Comparison of ENCODE assay signal across 20 cellular contexts in the genomic region with DNA sequence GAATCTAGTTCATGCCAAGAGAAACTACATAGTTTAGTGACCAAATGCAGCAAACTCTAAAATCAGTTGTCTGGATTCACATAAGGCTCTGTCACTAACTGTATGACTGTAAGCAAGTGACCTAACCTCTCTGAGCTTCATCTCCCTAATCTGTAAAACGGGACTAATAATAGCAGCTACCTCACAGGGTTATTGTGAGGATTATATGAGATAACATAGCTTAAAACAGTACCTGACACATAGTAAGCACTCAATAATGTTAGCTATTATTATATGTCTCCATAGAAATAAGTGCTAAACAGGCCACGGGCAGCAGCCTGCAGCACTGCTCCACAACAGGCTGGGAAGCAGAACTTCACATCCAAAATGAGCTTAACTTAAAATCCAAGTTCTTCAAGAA. TPM values are rescaled to one million over a fixed set of nuclear protein-coding genes. Genes with fewer than 3 reads are reported as not detected.
A peak's percentile ranks its signal among the peaks of the same experiment; 100 is the strongest.
DNase-seq lines count a peak whose midpoint lies in the region; FAIRE-seq and TF ChIP-seq lines count a peak whose summit lies in the region.
"Had no signal": no experiment of that assay in that cellular context is flagged by ENCODE, and none has a peak within 500 bp of the region (broad histone marks: within the 10 kb centered on the region; RNA-seq: fewer than 3 reads in every experiment).

No MANE protein-coding gene starts in this region.

- DNase-seq in activated T-helper 1 cell treated with anti-CD3 and anti-CD28 coated beads, Interleukin-12 subunit alpha, Interleukin-12 subunit beta, Interleukin-2, Interleukin-4 antibody, amounts not matched to agents 30 ng/mL and 10 ng/mL and 1 ng/mL, durations not matched to agents 14 hours and 24 hours and 36 hours (ENCODE audit: low spot score), result no peak
- DNase-seq in epithelial cell of prostate (ENCODE audit: low read depth, low spot score), result no peak
- no peak for DNase-seq in mesothelial cell of epicardium (ENCODE audit: low spot score in 2 of 2, unreplicated experiment in 2 of 2)
- no peak for DNase-seq in smooth muscle cell (lab: John Stamatoyannopoulos, UW; ENCODE audit: unreplicated experiment)
- DNase-seq in frontal cortex (ENCODE audit: low spot score in 2 of 2), result no peak
- no peak for DNase-seq in colonic mucosa
- DNase-seq in germinal center (ENCODE audit: low spot score), result no peak
- DNase-seq: activated naive CD4-positive, alpha-beta T cell treated with anti-CD3 and anti-CD28 coated beads, Interleukin-2, amount 10 ng/mL, durations not matched to agents 7 days and 5 days; BE2C; brain microvascular endothelial cell; dorsolateral prefrontal cortex; head of caudate nucleus; kidney; midbrain; NCI-H1092 treated with DMSO at 0.1 percent for 48 hours; NCI-H510A; nucleus accumbens; SHP77 treated with DMSO at 0.1 percent for 48 hours; stimulated activated CD4-positive, alpha-beta T cell treated with anti-CD3 and anti-CD28 coated beads, Interleukin-2, amount 100 ng/mL, for 48 hours had no signal

- no peak for FAIRE-seq in frontal cortex (lab: Jason Lieb, UNC)
- FAIRE-seq: kidney had no signal

- no peaks in the 10 kb centered on the region for H3K9me3 ChIP-seq in smooth muscle cell (replicated peaks; ENCODE audit: low read depth)
- no peaks in the 10 kb centered on the region for H3K9me3 ChIP-seq in colonic mucosa
- H3K9me3 ChIP-seq: BE2C, vagina had no signal

- H3K4me3 ChIP-seq in smooth muscle cell, result no peak overlapping the region
- H3K4me3 ChIP-seq in colonic mucosa, result no peak overlapping the region
- H3K4me3 ChIP-seq: vagina had no signal

- H4K20me1 ChIP-seq in smooth muscle cell (ENCODE audit: low read depth), result peaks cover 100% of the 10 kb centered on the region

- no peak overlapping the region for H3K4me3 Mint-ChIP-seq in activated T-helper 1 cell treated with anti-CD3 and anti-CD28 coated beads, Interleukin-12 subunit alpha, Interleukin-12 subunit beta, Interleukin-2, Interleukin-4 antibody, amounts not matched to agents 30 ng/mL and 10 ng/mL and 1 ng/mL, durations not matched to agents 14 hours and 24 hours and 36 hours
- H3K4me3 Mint-ChIP-seq in mesothelial cell of epicardium, result no peak overlapping the region
- H3K4me3 Mint-ChIP-seq: activated naive CD4-positive, alpha-beta T cell treated with anti-CD3 and anti-CD28 coated beads, Interleukin-2, amount 10 ng/mL, durations not matched to agents 7 days and 5 days had no signal

- no peaks in the 10 kb centered on the region for H3K27me3 Mint-ChIP-seq in activated T-helper 1 cell treated with anti-CD3 and anti-CD28 coated beads, Interleukin-12 subunit alpha, Interleukin-12 subunit beta, Interleukin-2, Interleukin-4 antibody, amounts not matched to agents 30 ng/mL and 10 ng/mL and 1 ng/mL, durations not matched to agents 14 hours and 24 hours and 36 hours (ENCODE audit: insufficient read depth)
- no peaks in the 10 kb centered on the region for H3K27me3 Mint-ChIP-seq in mesothelial cell of epicardium (ENCODE audit: low read depth)
- H3K27me3 Mint-ChIP-seq: activated naive CD4-positive, alpha-beta T cell treated with anti-CD3 and anti-CD28 coated beads, Interleukin-2, amount 10 ng/mL, durations not matched to agents 7 days and 5 days had no signal

- peaks cover 97% of the 10 kb centered on the region for H3K79me2 ChIP-seq in smooth muscle cell (ENCODE audit: low read depth)

- H3K4me1 ChIP-seq in smooth muscle cell (ENCODE audit: low read depth), result peaks cover 50% of the 10 kb centered on the region
- H3K4me1 ChIP-seq in colonic mucosa, result peaks cover 24% of the 10 kb centered on the region

- H3K9ac ChIP-seq in smooth muscle cell (ENCODE audit: low read depth) (no peak overlapping the region), colonic mucosa (ENCODE audit: low read depth in 2 of 2, low read length in 2 of 2) (no peak overlapping the region)

- no peaks in the 10 kb centered on the region for H3K36me3 ChIP-seq in smooth muscle cell (ENCODE audit: low read depth)
- H3K36me3 ChIP-seq in colonic mucosa, result no peaks in the 10 kb centered on the region
- H3K36me3 ChIP-seq: BE2C, brain microvascular endothelial cell, vagina had no signal

- 61% methylated on average over 2 of the region's 2 CpGs for WGBS in smooth muscle cell (ENCODE audit: low lambda C conversion rate)

- peaks cover 9% of the 10 kb centered on the region for H3K36me3 Mint-ChIP-seq in activated T-helper 1 cell treated with anti-CD3 and anti-CD28 coated beads, Interleukin-12 subunit alpha, Interleukin-12 subunit beta, Interleukin-2, Interleukin-4 antibody, amounts not matched to agents 30 ng/mL and 10 ng/mL and 1 ng/mL, durations not matched to agents 14 hours and 24 hours and 36 hours (ENCODE audit: low read depth)
- no peaks in the 10 kb centered on the region for H3K36me3 Mint-ChIP-seq in mesothelial cell of epicardium

- H3K4me1 Mint-ChIP-seq in activated T-helper 1 cell treated with anti-CD3 and anti-CD28 coated beads, Interleukin-12 subunit alpha, Interleukin-12 subunit beta, Interleukin-2, Interleukin-4 antibody, amounts not matched to agents 30 ng/mL and 10 ng/mL and 1 ng/mL, durations not matched to agents 14 hours and 24 hours and 36 hours (ENCODE audit: low read depth), result peaks cover 14% of the 10 kb centered on the region
- H3K4me1 Mint-ChIP-seq in mesothelial cell of epicardium, result peaks cover 26% of the 10 kb centered on the region

- peaks cover 29% of the 10 kb centered on the region for H3F3A ChIP-seq in smooth muscle cell (ENCODE audit: low read depth)

- intact Hi-C loops in activated T-helper 1 cell treated with anti-CD3 and anti-CD28 coated beads, Interleukin-12 subunit alpha, Interleukin-12 subunit beta, Interleukin-2, Interleukin-4 antibody, amounts not matched to agents 30 ng/mL and 10 ng/mL and 1 ng/mL, durations not matched to agents 14 hours and 24 hours and 36 hours (cut with micrococcal nuclease), result loop anchor here (2.0 kb wide), 1 partner anchor 18 kb away; no protein-coding TSS in a partner anchor
- intact Hi-C loops in colonic mucosa (cut with DNase I), result no loop called here

- TF ChIP-seq CTCF in mesothelial cell of epicardium (IDR thresholded peaks at IDR 0.05; ENCODE audit: unreplicated experiment) (no peak), smooth muscle cell (IDR thresholded peaks at IDR 0.05; ENCODE audit: borderline replicate concordance, insufficient read depth, poor library complexity, severe bottlenecking) (no peak), colonic mucosa (IDR thresholded peaks at IDR 0.05) (no peak)

- no peak overlapping the region for H3K4me2 ChIP-seq in smooth muscle cell

- H3K9me3 Mint-ChIP-seq in activated T-helper 1 cell treated with anti-CD3 and anti-CD28 coated beads, Interleukin-12 subunit alpha, Interleukin-12 subunit beta, Interleukin-2, Interleukin-4 antibody, amounts not matched to agents 30 ng/mL and 10 ng/mL and 1 ng/mL, durations not matched to agents 14 hours and 24 hours and 36 hours, result no peaks in the 10 kb centered on the region
- H3K9me3 Mint-ChIP-seq in mesothelial cell of epicardium, result no peaks in the 10 kb centered on the region
- H3K9me3 Mint-ChIP-seq: activated naive CD4-positive, alpha-beta T cell treated with anti-CD3 and anti-CD28 coated beads, Interleukin-2, amount 10 ng/mL, durations not matched to agents 7 days and 5 days had no signal

- H3K27ac Mint-ChIP-seq in activated T-helper 1 cell treated with anti-CD3 and anti-CD28 coated beads, Interleukin-12 subunit alpha, Interleukin-12 subunit beta, Interleukin-2, Interleukin-4 antibody, amounts not matched to agents 30 ng/mL and 10 ng/mL and 1 ng/mL, durations not matched to agents 14 hours and 24 hours and 36 hours, result peak overlapping the region; percentile 3
- H3K27ac Mint-ChIP-seq in mesothelial cell of epicardium, result peak overlapping the region; percentile 89
- H3K27ac Mint-ChIP-seq: activated naive CD4-positive, alpha-beta T cell treated with anti-CD3 and anti-CD28 coated beads, Interleukin-2, amount 10 ng/mL, durations not matched to agents 7 days and 5 days had no signal

- no peak overlapping the region for H2AFZ ChIP-seq in smooth muscle cell (ENCODE audit: low read depth)

- peak overlapping the region; percentile 78 for H3K27ac ChIP-seq in epithelial cell of prostate
- H3K27ac ChIP-seq in smooth muscle cell (ENCODE audit: low read depth), result peak overlapping the region; percentile 73
- no peak overlapping the region for H3K27ac ChIP-seq in colonic mucosa

- H3K27me3 ChIP-seq in smooth muscle cell (ENCODE audit: low read depth), result no peaks in the 10 kb centered on the region
- H3K27me3 ChIP-seq in colonic mucosa, result no peaks in the 10 kb centered on the region
- H3K27me3 ChIP-seq: BE2C, brain microvascular endothelial cell, dorsolateral prefrontal cortex, vagina had no signal

RNA-seq across cellular contexts. Expression of gene NPTN, which starts 30.2 kb away (rescaled TPM):
- total RNA-seq in activated T-helper 1 cell treated with anti-CD3 and anti-CD28 coated beads, Interleukin-12 subunit alpha, Interleukin-12 subunit beta, Interleukin-2, Interleukin-4 antibody, amounts not matched to agents 30 ng/mL and 10 ng/mL and 1 ng/mL, durations not matched to agents 14 hours and 24 hours and 36 hours, result 91.1 and 91.2 TPM in 2 replicates
- total RNA-seq in mesothelial cell of epicardium (102 to 116 TPM (median 109 TPM) in 3 replicates), smooth muscle cell (189 and 215 TPM in 2 replicates), frontal cortex (106 TPM), colonic mucosa (100 to 1,000 TPM; 111 to 159 TPM)
- 153 TPM in 2 replicates for polyA plus RNA-seq in smooth muscle cell
